Comparison of ENCODE assay signal across 18 cellular contexts in the genomic region with DNA sequence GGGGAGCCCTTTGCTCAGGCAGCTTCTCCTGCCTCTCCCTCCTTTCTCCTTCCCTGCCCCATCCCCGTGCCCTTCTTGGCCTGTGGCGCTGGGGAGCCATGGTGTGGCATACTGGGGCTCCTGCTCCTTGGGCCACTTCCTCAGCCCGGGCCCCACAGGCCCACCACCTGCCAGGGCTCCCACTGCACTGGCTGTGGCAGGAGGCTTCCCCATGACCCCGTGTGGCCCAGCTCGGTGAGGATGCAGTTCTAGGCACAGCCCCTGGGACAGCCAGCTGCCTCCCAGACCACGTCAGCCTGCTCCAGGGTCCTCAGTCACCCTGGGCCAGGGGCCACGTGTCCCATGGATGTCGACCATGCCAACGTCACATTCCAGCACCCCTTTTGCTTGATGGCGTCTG. TPM values are rescaled to one million over a fixed set of nuclear protein-coding genes. Genes with fewer than 3 reads are reported as not detected.
"Had no signal": no experiment of that assay in that cellular context is flagged by ENCODE, and none has a peak within 500 bp of the region (broad histone marks: within the 10 kb centered on the region; RNA-seq: fewer than 3 reads in every experiment).

No MANE protein-coding gene starts in this region.

- H3K4me3 ChIP-seq: body of pancreas, heart left ventricle, left ventricle myocardium inferior, neural progenitor cell, transverse colon had no signal

- ATAC-seq: body of pancreas, heart left ventricle, WTC11 had no signal

- H3K27ac ChIP-seq: body of pancreas, heart left ventricle, left ventricle myocardium inferior, neural progenitor cell, parathyroid adenoma, transverse colon had no signal

- H3K4me1 ChIP-seq: body of pancreas, heart left ventricle, left ventricle myocardium inferior, neural progenitor cell, parathyroid adenoma, transverse colon had no signal

- H3K9ac ChIP-seq: neural progenitor cell, parathyroid adenoma had no signal

- H3K4me3 Mint-ChIP-seq: activated naive CD4-positive, alpha-beta T cell treated with anti-CD3 and anti-CD28 coated beads, Interleukin-2, amount 10 ng/mL, durations not matched to agents 7 days and 5 days; neural progenitor cell; T-helper 1 cell treated with Interleukin-12 subunit alpha and Interleukin-12 subunit beta and Interleukin-4 antibody, amounts not matched to agents 30 μg/mL and 1 μg/mL, for 36 hours; WTC11 had no signal

- H3K36me3 ChIP-seq: transverse colon had no signal

- H3K4me2 ChIP-seq: neural progenitor cell had no signal

- H3K79me2 ChIP-seq: parathyroid adenoma had no signal

- H3K27ac Mint-ChIP-seq: activated naive CD4-positive, alpha-beta T cell treated with anti-CD3 and anti-CD28 coated beads, Interleukin-2, amount 10 ng/mL, durations not matched to agents 7 days and 5 days; neural progenitor cell; T-helper 1 cell treated with Interleukin-12 subunit alpha and Interleukin-12 subunit beta and Interleukin-4 antibody, amounts not matched to agents 30 μg/mL and 1 μg/mL, for 36 hours; WTC11 had no signal

- H3K9me3 ChIP-seq: body of pancreas, heart left ventricle, left ventricle myocardium inferior, transverse colon had no signal

- DNase-seq: activated CD4-positive, alpha-beta T cell treated with anti-CD3 and anti-CD28 coated beads, Interleukin-2, amount 50 U/mL, for 1 hour; activated naive CD4-positive, alpha-beta T cell treated with anti-CD3 and anti-CD28 coated beads, Interleukin-2, amount 10 ng/mL, durations not matched to agents 7 days and 5 days; body of pancreas; central memory CD4-positive, alpha-beta T cell; cortex of kidney; effector memory CD4-positive, alpha-beta T cell; islet precursor cell; left ventricle myocardium inferior; mesendoderm; stimulated activated CD4-positive, alpha-beta T cell treated with anti-CD3 and anti-CD28 coated beads, Interleukin-4, amount 100 ng/mL, for 4 hours; transverse colon had no signal

- H3K27me3 ChIP-seq: body of pancreas, heart left ventricle, neural progenitor cell, transverse colon had no signal

- H3K4me1 Mint-ChIP-seq: activated naive CD4-positive, alpha-beta T cell treated with anti-CD3 and anti-CD28 coated beads, Interleukin-2, amount 10 ng/mL, durations not matched to agents 7 days and 5 days; WTC11 had no signal

- H2AFZ ChIP-seq: neural progenitor cell, parathyroid adenoma had no signal

- H3K9me3 Mint-ChIP-seq: activated naive CD4-positive, alpha-beta T cell treated with anti-CD3 and anti-CD28 coated beads, Interleukin-2, amount 10 ng/mL, durations not matched to agents 7 days and 5 days; T-helper 1 cell treated with Interleukin-12 subunit alpha and Interleukin-12 subunit beta and Interleukin-4 antibody, amounts not matched to agents 30 μg/mL and 1 μg/mL, for 36 hours had no signal

- H3K27me3 Mint-ChIP-seq: activated naive CD4-positive, alpha-beta T cell treated with anti-CD3 and anti-CD28 coated beads, Interleukin-2, amount 10 ng/mL, durations not matched to agents 7 days and 5 days had no signal

- FAIRE-seq: frontal cortex had no signal

RNA-seq across cellular contexts. Expression of gene AMN, which starts 13.0 kb away (rescaled TPM):
- total RNA-seq: left ventricle myocardium inferior had no signal
- polyA plus RNA-seq: fibroblast of lung had no signal
